In the genomic region with DNA sequence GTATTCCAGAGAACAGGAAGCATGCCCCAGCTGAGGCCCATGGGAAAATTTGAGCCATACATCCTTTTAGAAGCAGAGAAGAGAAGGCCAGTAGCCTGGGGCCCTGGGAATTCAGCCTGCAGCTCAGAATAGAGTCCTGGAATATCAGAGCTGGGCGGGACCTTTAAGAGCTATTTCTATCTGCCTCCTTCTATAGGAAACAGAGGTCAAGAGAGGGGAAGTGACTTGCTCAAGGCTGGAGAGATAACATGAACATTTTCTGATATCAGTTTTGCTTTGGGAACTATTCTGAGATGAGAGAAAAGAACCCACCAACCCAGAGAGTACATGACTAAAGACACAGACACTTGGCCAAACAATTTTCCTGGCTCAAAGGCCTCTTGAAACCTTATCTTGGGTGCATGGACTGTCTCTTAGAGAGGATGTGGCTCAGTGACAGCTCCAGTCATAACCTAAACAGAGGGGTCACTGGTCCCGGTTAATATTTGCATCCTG, we compare ENCODE assay signal across 22 cellular contexts. TPM values are rescaled to one million over a fixed set of nuclear protein-coding genes. Genes with fewer than 3 reads are reported as not detected.
A peak's percentile ranks its signal among the peaks of the same experiment; 100 is the strongest.
DNase-seq lines count a peak whose midpoint lies in the region; ATAC-seq and TF ChIP-seq lines count a peak whose summit lies in the region.
"Had no signal": no experiment of that assay in that cellular context is flagged by ENCODE, and none has a peak within 500 bp of the region (broad histone marks: within the 10 kb centered on the region; RNA-seq: fewer than 3 reads in every experiment).

No MANE protein-coding gene starts in this region.

- CTCF ChIA-PET in AG04450 (lab: Charles Lee), result interaction anchor here (0.9 to 4.5 kb wide), 7 partner anchors 14 to 414 kb away, joined by 3 to 21 read pairs (median 4); no protein-coding TSS in a partner anchor

- H3K4me3 Mint-ChIP-seq in nephron, result no peak overlapping the region
- H3K4me3 Mint-ChIP-seq: stimulated activated memory B cell treated with anti-CD40 and anti-IgM and Interleukin-4, amounts not matched to agents 10 μg/mL and 1 μg/mL and 100 μg/mL, for 72 hours had no signal

- ATAC-seq in heart right ventricle (peak; percentile 69 to 93 (median 88)), HG02970 (IDR thresholded peaks at IDR 0.05; ENCODE audit: low FRiP score, unreplicated experiment) (no peak), HG03159 (IDR thresholded peaks at IDR 0.05; ENCODE audit: unreplicated experiment) (no peak)
- ATAC-seq: A549; stimulated activated memory B cell treated with anti-CD40 and anti-IgM and Interleukin-4, amounts not matched to agents 10 μg/mL and 1 μg/mL and 100 μg/mL, for 72 hours had no signal

- H3K27me3 ChIP-seq in AG04450 (ENCODE audit: control insufficient read depth, insufficient read depth, low read length) (no peaks in the 10 kb centered on the region), heart right ventricle (no peaks in the 10 kb centered on the region)
- H3K27me3 ChIP-seq: adrenal gland, colonic mucosa, tibial nerve had no signal

- peak overlapping the region; percentile 63 to 93 (median 73) for H3K27ac Mint-ChIP-seq in nephron
- H3K27ac Mint-ChIP-seq: activated T-helper 2 cell treated with anti-CD3 and anti-CD28 coated beads, Interferon-gamma antibody, Interleukin-2, Interleukin-4, amounts not matched to agents 10 μg/mL and 5 μg/mL and 100 μg/mL, durations not matched to agents 14 hours and 24 hours and 36 hours; stimulated activated memory B cell treated with anti-CD40 and anti-IgM and Interleukin-4, amounts not matched to agents 10 μg/mL and 1 μg/mL and 100 μg/mL, for 72 hours had no signal

- H3K4me3 ChIP-seq in AG04450 (ENCODE audit: low read depth, low read length) (no peak overlapping the region), heart right ventricle (no peak overlapping the region)
- H3K4me3 ChIP-seq: A549, adrenal gland, colonic mucosa, lower lobe of right lung, PC-9, tibial nerve had no signal

- H3K36me3 ChIP-seq in heart right ventricle, result peaks cover 0 to 39% (median 9%) of the 10 kb centered on the region in 9 donors
- H3K36me3 ChIP-seq: adrenal gland, colonic mucosa, lower lobe of right lung, tibial nerve had no signal

- H3K27ac ChIP-seq in AG04450 (ENCODE audit: low read depth, low read length) (peak overlapping the region; percentile 81), heart right ventricle (peak overlapping the region; percentile 8 to 89 (median 76))
- H3K27ac ChIP-seq: adrenal gland, colonic mucosa, lower lobe of right lung, PC-9, tibial nerve had no signal

- H3K4me1 Mint-ChIP-seq in nephron, result peaks cover 40% of the 10 kb centered on the region
- H3K4me1 Mint-ChIP-seq: stimulated activated memory B cell treated with anti-CD40 and anti-IgM and Interleukin-4, amounts not matched to agents 10 μg/mL and 1 μg/mL and 100 μg/mL, for 72 hours had no signal

- 9 to 11% methylated on average over 2 of the region's 2 CpGs for WGBS in heart right ventricle, 2 donors

- TF ChIP-seq CTCF in AG04450 (IDR thresholded peaks at IDR 0.05; ENCODE audit: low read depth, low read length) (no peak), heart right ventricle (IDR thresholded peaks at IDR 0.05) (no peak), nephron (IDR thresholded peaks at IDR 0.05; ENCODE audit: unreplicated experiment in 3 of 3) (no peak)

- DNase-seq in AG04450 (ENCODE audit: low read depth, low spot score), result no peak
- peak; percentile 28 for DNase-seq in UCSD-AML1 (lab: John Stamatoyannopoulos, UW; ENCODE audit: unreplicated experiment)
- DNase-seq in heart right ventricle, result peak in 1 of 2 donors; percentile 37
- no peak for DNase-seq in superior temporal gyrus (ENCODE audit: extremely low spot score)
- no peak for DNase-seq in NCI-H146 (lab: John Stamatoyannopoulos, UW)
- DNase-seq: activated CD4-positive, CD25-positive, alpha-beta regulatory T cell; adrenal gland; colonic mucosa; DND-41; lower lobe of right lung; NCI-H2029; NCI-H524; PC-9; SW 1271 had no signal

- peaks cover 15% of the 10 kb centered on the region; the same call in 1 of the 2 replicates for H3K9me3 ChIP-seq in AG04450 (ENCODE audit: control insufficient read depth, insufficient read depth, low read length)
- peaks cover 0 to 22% (median 8%) of the 10 kb centered on the region in 11 donors for H3K9me3 ChIP-seq in heart right ventricle
- H3K9me3 ChIP-seq: adrenal gland, colonic mucosa had no signal

- H3K9me3 Mint-ChIP-seq in nephron, result peaks cover 19% of the 10 kb centered on the region
- H3K9me3 Mint-ChIP-seq: activated T-helper 2 cell treated with anti-CD3 and anti-CD28 coated beads, Interferon-gamma antibody, Interleukin-2, Interleukin-4, amounts not matched to agents 10 μg/mL and 5 μg/mL and 100 μg/mL, durations not matched to agents 14 hours and 24 hours and 36 hours had no signal

- POLR2A ChIA-PET in AG04450 (lab: Yijun Ruan, JAX), result interaction anchor here (0.8 to 3.9 kb wide), 3 partner anchors 16 to 38 kb away, joined by 3 to 16 read pairs (median 6); no protein-coding TSS in a partner anchor

- intact Hi-C loops in heart right ventricle (cut with DNase I), result no loop called here

- H3K27me3 Mint-ChIP-seq in nephron (ENCODE audit: low read depth), result no peaks in the 10 kb centered on the region

- H3K36me3 Mint-ChIP-seq in nephron (ENCODE audit: low read depth), result peaks cover 18% of the 10 kb centered on the region

- H3K4me1 ChIP-seq in heart right ventricle, result peaks cover 14 to 41% (median 34%) of the 10 kb centered on the region in 9 donors
- H3K4me1 ChIP-seq: colonic mucosa had no signal

RNA-seq across cellular contexts. Expression of gene MASP1, which starts 26.0 kb away (rescaled TPM):
- polyA plus RNA-seq in AG04450 (2011; rRNA removed) (80.7 and 105 TPM in 2 replicates), heart right ventricle (100 to 1,000 TPM in 1 of 2 donors, 10 to 100 TPM in 1; 51.5 to 126 TPM)
- 149 and 226 TPM in 2 replicates for polyA minus RNA-seq in AG04450 (2011; rRNA and poly(A)+ RNA removed)
- total RNA-seq in heart right ventricle, result 100 to 1,000 TPM in 9 of 10 donors, 10 to 100 TPM in 1; 91.8 to 274 (median 228) TPM
- total RNA-seq: activated T-helper 2 cell treated with anti-CD3 and anti-CD28 coated beads, Interferon-gamma antibody, Interleukin-2, Interleukin-4, amounts not matched to agents 10 μg/mL and 5 μg/mL and 100 μg/mL, durations not matched to agents 14 hours and 24 hours and 36 hours; epithelial cell of proximal tubule; PC-9 had no signal

Comparison
In these comparisons a context has a peak if more than half of its experiments do, and no peak if none do; other contexts are left out.
1. ATAC-seq: peak in heart right ventricle (8 of 8); none in HG02970 (single experiment) and HG03159 (single experiment).